ENCODE assay signal across 8 cellular contexts in genomic region chr17:14068542-14069250, GRCh38. TPM values are rescaled to one million over a fixed set of nuclear protein-coding genes. Genes with fewer than 3 reads are reported as not detected.
A peak's percentile ranks its signal among the peaks of the same experiment; 100 is the strongest.
DNase-seq lines count a peak whose midpoint lies in the region; ATAC-seq and TF ChIP-seq lines count a peak whose summit lies in the region.

No MANE protein-coding gene starts in this region.

- DNase-seq in Calu3, result no peak
- no peak for DNase-seq in Panc1 (ENCODE audit: low read depth, low spot score)
- DNase-seq in fibroblast of lung (ENCODE audit: low read depth in 2 of 2), result no peak
- DNase-seq in skeletal muscle cell (ENCODE audit: low read depth), result no peak
- DNase-seq in glomerular visceral epithelial cell (ENCODE audit: extremely low spot score), result no peak
- no peak for DNase-seq in germinal center (ENCODE audit: low spot score)

- H3K27ac ChIP-seq in Panc1 (ENCODE audit: low read length), result peak overlapping the region; percentile 76
- peak overlapping the region; percentile 87 for H3K27ac ChIP-seq in fibroblast of lung (ENCODE audit: insufficient read depth, low read length)

- no peak for TF ChIP-seq CTCF in Calu3 (IDR thresholded peaks at IDR 0.05; ENCODE audit: unreplicated experiment)
- no peak for TF ChIP-seq CTCF in Panc1 (IDR thresholded peaks at IDR 0.05)
- TF ChIP-seq CTCF in fibroblast of lung (conservative IDR thresholded peaks at IDR 0.05 in 1 of 2, IDR thresholded peaks at IDR 0.05 in 1 of 2; ENCODE audit: low read depth in 1 of 2, low read length in 2 of 2), result no peak

- H3K27me3 ChIP-seq in Panc1 (ENCODE audit: control insufficient read depth, insufficient read depth, low read length) (no peaks in the 10 kb centered on the region), fibroblast of lung (ENCODE audit: control insufficient read depth, insufficient read depth, low read length) (no peaks in the 10 kb centered on the region)

- intact Hi-C loops in Calu3 (cut with micrococcal nuclease; ENCODE audit: unreplicated experiment) (no loop called here), Panc1 (cut with micrococcal nuclease; ENCODE audit: unreplicated experiment) (loop anchor here (10.0 kb wide), 1 partner anchor 724 kb away; no protein-coding TSS in a partner anchor)

- H3K36me3 ChIP-seq in Panc1 (ENCODE audit: control insufficient read depth, insufficient read depth, low read length), result peaks cover 7% of the 10 kb centered on the region; the same call in 1 of the 2 replicates
- no peaks in the 10 kb centered on the region for H3K36me3 ChIP-seq in fibroblast of lung (ENCODE audit: control insufficient read depth, insufficient read depth, low read length)

- H3K27ac Mint-ChIP-seq in Calu3 (ENCODE audit: unreplicated experiment), result peak overlapping the region; percentile 94

- H3K9me3 Mint-ChIP-seq in Calu3 (ENCODE audit: low read depth, unreplicated experiment), result no peaks in the 10 kb centered on the region

- CTCF ChIA-PET in Calu3 (lab: Charles Lee), result no interaction called here
- CTCF ChIA-PET in Panc1 (lab: Charles Lee), result no interaction called here

- peaks cover 27% of the 10 kb centered on the region for H3K4me1 Mint-ChIP-seq in Calu3 (ENCODE audit: low read depth, unreplicated experiment)

- H3K4me2 ChIP-seq in fibroblast of lung (ENCODE audit: extremely low read depth, insufficient read depth, low read length), result peak overlapping the region; percentile 60

- H3K9ac ChIP-seq in fibroblast of lung (ENCODE audit: insufficient read depth, low read length), result peak overlapping the region; percentile 90

- ATAC-seq in GM21825 (IDR thresholded peaks at IDR 0.05; ENCODE audit: unreplicated experiment) (peak; percentile 12), Panc1 (peak; percentile 82), HG02571 (IDR thresholded peaks at IDR 0.05; ENCODE audit: unreplicated experiment) (no peak)

- H3K27me3 Mint-ChIP-seq in Calu3 (ENCODE audit: unreplicated experiment), result no peaks in the 10 kb centered on the region

- in situ Hi-C loops in Panc1 (cut with HindIII; ENCODE audit: low pct_unique_long_range_greater_than_20kb, low sequenced_read_pairs), result no loop called here

- H3K4me3 Mint-ChIP-seq in Calu3 (ENCODE audit: low read depth, unreplicated experiment), result peak overlapping the region; percentile 95

- H3K4me3 ChIP-seq in Panc1 (ENCODE audit: low read depth in 2 of 2, low read length in 2 of 2) (peak overlapping the region; percentile 93 to 97), fibroblast of lung (replicated peaks in 1 of 4; ENCODE audit: control extremely low read depth in 1 of 4, insufficient read depth in 1 of 4, low read depth in 3 of 4, low read length in 4 of 4) (peak overlapping the region; percentile 79 to 99 (median 88)), skeletal muscle cell (ENCODE audit: low read depth, low read length) (peak overlapping the region; percentile 91)

- POLR2A ChIA-PET in Panc1 (lab: Charles Lee), result interaction anchor here (0.6 kb wide), 1 partner anchor 82 kb away, joined by 3 read pairs; no protein-coding TSS in a partner anchor

- peaks cover 38% of the 10 kb centered on the region for H3K79me2 ChIP-seq in fibroblast of lung (ENCODE audit: control insufficient read depth, insufficient read depth, low read length)

- H3K4me1 ChIP-seq in Panc1 (ENCODE audit: control insufficient read depth, insufficient read depth, low read length), result peaks cover 11% of the 10 kb centered on the region; the same call in 1 of the 2 replicates
- peaks cover 3% of the 10 kb centered on the region for H3K4me1 ChIP-seq in fibroblast of lung (ENCODE audit: control insufficient read depth, extremely low read depth, insufficient read depth, low read length)

- peak overlapping the region; percentile 85 for H2AFZ ChIP-seq in fibroblast of lung (ENCODE audit: low read length)

- H3K9me3 ChIP-seq in Panc1 (ENCODE audit: control insufficient read depth, insufficient read depth, low read depth, low read length) (peaks cover 5% of the 10 kb centered on the region; the same call in 1 of the 2 replicates), fibroblast of lung (ENCODE audit: control insufficient read depth, insufficient read depth, low read depth, low read length) (no peaks in the 10 kb centered on the region)

- H3K36me3 Mint-ChIP-seq in Calu3 (ENCODE audit: insufficient read depth, unreplicated experiment), result peaks cover 22% of the 10 kb centered on the region

- H4K20me1 ChIP-seq in fibroblast of lung (ENCODE audit: control insufficient read depth, extremely low read depth, insufficient read depth, low read length), result no peaks in the 10 kb centered on the region

- BruUV-seq in Calu3 (replicated peaks; lab: Mats Ljungman, UMichigan) (no TSS peak), Panc1 (replicated peaks; lab: Mats Ljungman, UMichigan) (no TSS peak)

RNA-seq across cellular contexts. Expression of gene COX10, which starts 0.6 kb away (rescaled TPM):
- 17.2 and 18.8 TPM in 2 replicates for total RNA-seq in Calu3 (2022)
- total RNA-seq in Panc1 (2021; ENCODE audit: unreplicated experiment), result 13.4 TPM
- 7.4 TPM for polyA plus RNA-seq in Panc1 (2012; ENCODE audit: insufficient read length)
- total RNA-seq in fibroblast of lung, result 10.6 and 12.6 TPM in 2 replicates
- 12.5 and 14.0 TPM in 2 replicates for polyA plus RNA-seq in fibroblast of lung
- polyA plus RNA-seq in fibroblast of lung (2012), result 7.8 and 8.7 TPM in 2 replicates
- polyA minus RNA-seq in fibroblast of lung (ENCODE audit: low replicate concordance), result 9.0 and 9.6 TPM in 2 replicates
